Comparison of ENCODE assay signal across 23 cellular contexts in the genomic region with DNA sequence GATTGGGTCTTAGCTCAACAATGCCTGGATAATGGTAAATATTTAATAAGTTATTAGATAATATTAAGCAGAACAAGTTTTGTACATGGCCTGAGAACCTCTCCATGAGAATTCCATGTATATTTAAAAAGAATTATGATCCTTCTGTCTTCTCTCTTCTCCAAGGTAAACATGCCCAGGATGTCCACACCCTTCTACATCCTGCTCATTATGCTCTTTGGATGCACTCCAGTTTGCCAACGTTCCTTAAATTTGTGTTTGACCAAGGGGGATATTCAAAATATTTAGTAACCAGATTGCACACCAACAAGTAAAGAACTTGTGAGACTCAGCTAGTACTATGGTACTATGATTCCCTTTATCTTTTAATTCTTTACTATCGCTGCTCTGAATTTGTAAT.
"Had no signal": no experiment of that assay in that cellular context is flagged by ENCODE, and none has a peak within 500 bp of the region (broad histone marks: within the 10 kb centered on the region; RNA-seq: fewer than 3 reads in every experiment).

No MANE protein-coding gene starts in this region.

- H3K4me1 Mint-ChIP-seq: immature natural killer cell had no signal

- DNase-seq: activated CD4-positive, alpha-beta T cell treated with anti-CD3 and anti-CD28 coated beads for 4 hours; activated CD4-positive, alpha-beta T cell treated with anti-CD3 and anti-CD28 coated beads, Interleukin-2, amount 50 U/mL, for 48 hours; activated CD4-positive, CD25-positive, alpha-beta regulatory T cell; activated CD8-positive, alpha-beta memory T cell treated with anti-CD3 and anti-CD28 coated beads, Interleukin-2, amount 50 U/mL, for 48 hours; activated naive CD4-positive, alpha-beta T cell; activated T-cell treated with anti-CD3 and anti-CD28 coated beads, Interleukin-2, amount 50 U/mL, for 4 hours; adrenal gland; brain microvascular endothelial cell; erythroblast; glutamatergic neuron; immature natural killer cell; left lung; stimulated activated CD4-positive, alpha-beta T cell treated with anti-CD3 and anti-CD28 coated beads, Interleukin-4, amount 100 ng/mL, for 24 hours; stimulated activated naive CD4-positive, alpha-beta T cell treated with Interleukin-2 at 50 U/mL for 16 hours; T-helper 17 cell had no signal

- H3K27me3 Mint-ChIP-seq: progenitor cell of endocrine pancreas had no signal

- H3K4me2 ChIP-seq: hepatocyte had no signal

- H3K27ac ChIP-seq: adrenal gland, ascending aorta, brain microvascular endothelial cell, coronary artery, hepatocyte had no signal

- H3K9me3 ChIP-seq: adrenal gland, ascending aorta, left lung had no signal

- H3K36me3 ChIP-seq: adrenal gland, ascending aorta, brain microvascular endothelial cell, left lung had no signal

- H3K36me3 Mint-ChIP-seq: immature natural killer cell; memory B cell; natural killer cell treated with Interleukin-12 subunit alpha and Interleukin-12 subunit beta and Interleukin-15 and Interleukin-18, amount 100 ng/mL, for 72 hours had no signal

- H3K27ac Mint-ChIP-seq: activated naive CD8-positive, alpha-beta T cell; activated T-helper 2 cell treated with anti-CD3 and anti-CD28 coated beads, Interferon-gamma antibody, Interleukin-2, Interleukin-4, amounts not matched to agents 10 μg/mL and 5 μg/mL and 100 μg/mL, durations not matched to agents 14 hours and 24 hours and 36 hours; immature natural killer cell; memory B cell; natural killer cell treated with Interleukin-12 subunit alpha and Interleukin-12 subunit beta and Interleukin-15 and Interleukin-18, amount 100 ng/mL, for 72 hours; progenitor cell of endocrine pancreas; T-helper 17 cell had no signal

- H3K9me3 Mint-ChIP-seq: activated T-cell treated with anti-CD3 and anti-CD28 coated beads, Interleukin-2, amount 50 U/mL, for 4 hours; activated T-helper 2 cell treated with anti-CD3 and anti-CD28 coated beads, Interferon-gamma antibody, Interleukin-2, Interleukin-4, amounts not matched to agents 10 μg/mL and 5 μg/mL and 100 μg/mL, durations not matched to agents 14 hours and 24 hours and 36 hours had no signal

- H3K4me1 ChIP-seq: ascending aorta had no signal

- H3K27me3 ChIP-seq: adrenal gland, ascending aorta, brain microvascular endothelial cell, hepatocyte, left lung had no signal

- H3K4me3 Mint-ChIP-seq: activated naive CD8-positive, alpha-beta T cell; activated T-cell treated with anti-CD3 and anti-CD28 coated beads, Interleukin-2, amount 50 U/mL, for 4 hours; immature natural killer cell; memory B cell; natural killer cell treated with Interleukin-12 subunit alpha and Interleukin-12 subunit beta and Interleukin-15 and Interleukin-18, amount 100 ng/mL, for 72 hours; T-helper 17 cell had no signal

- H2AFZ ChIP-seq: hepatocyte had no signal

- H3K4me3 ChIP-seq: adrenal gland, ascending aorta, coronary artery, hepatocyte, left lung had no signal

- H3K79me2 ChIP-seq: hepatocyte had no signal

- ATAC-seq: activated T-cell treated with anti-CD3 and anti-CD28 coated beads, Interleukin-2, amount 50 U/mL, for 4 hours; left lung; natural killer cell treated with Interleukin-12 subunit alpha and Interleukin-12 subunit beta and Interleukin-15 and Interleukin-18, amount 100 ng/mL, for 72 hours; T-helper 17 cell had no signal
